1 cellular context compared by ENCODE assay signal in the genomic region with DNA sequence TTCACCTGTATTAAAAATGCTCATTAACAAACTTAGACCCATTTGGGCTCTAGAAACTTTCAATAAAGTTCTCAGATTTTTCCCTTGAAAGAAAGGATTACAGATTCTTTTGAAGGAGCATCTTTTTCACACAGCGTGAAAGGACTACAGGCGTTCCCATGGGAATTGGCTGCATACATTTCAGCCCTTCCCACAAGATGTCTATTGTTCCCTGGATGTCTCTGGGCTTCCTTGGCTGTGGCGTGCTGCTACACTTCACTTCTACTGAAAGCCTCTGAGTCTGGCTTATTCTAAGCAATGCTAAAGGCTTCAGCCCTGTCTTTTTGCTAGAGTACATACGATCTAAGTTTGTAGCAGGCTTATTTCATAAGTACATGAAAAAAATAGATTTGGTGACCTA.
TF ChIP-seq lines count a peak whose summit lies in the region.

No MANE protein-coding gene starts in this region.

TF ChIP-seq in WTC11, 78 proteins besides CTCF, POLR2A, EP300 and RAD21 (continued from another document):
- TF ChIP-seq, protein P1, sequence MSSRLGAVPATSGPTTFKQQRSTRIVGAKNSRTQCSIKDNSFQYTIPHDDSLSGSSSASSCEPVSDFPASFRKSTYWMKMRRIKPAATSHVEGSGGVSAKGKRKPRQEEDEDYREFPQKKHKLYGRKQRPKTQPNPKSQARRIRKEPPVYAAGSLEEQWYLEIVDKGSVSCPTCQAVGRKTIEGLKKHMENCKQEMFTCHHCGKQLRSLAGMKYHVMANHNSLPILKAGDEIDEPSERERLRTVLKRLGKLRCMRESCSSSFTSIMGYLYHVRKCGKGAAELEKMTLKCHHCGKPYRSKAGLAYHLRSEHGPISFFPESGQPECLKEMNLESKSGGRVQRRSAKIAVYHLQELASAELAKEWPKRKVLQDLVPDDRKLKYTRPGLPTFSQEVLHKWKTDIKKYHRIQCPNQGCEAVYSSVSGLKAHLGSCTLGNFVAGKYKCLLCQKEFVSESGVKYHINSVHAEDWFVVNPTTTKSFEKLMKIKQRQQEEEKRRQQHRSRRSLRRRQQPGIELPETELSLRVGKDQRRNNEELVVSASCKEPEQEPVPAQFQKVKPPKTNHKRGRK (CRISPR knock-in tag; IDR thresholded peaks at IDR 0.05; ENCODE audit: borderline replicate concordance) = no peak
- TF ChIP-seq PRRX2 (CRISPR knock-in tag; IDR thresholded peaks at IDR 0.05) = no peak
- TF ChIP-seq, protein P2, sequence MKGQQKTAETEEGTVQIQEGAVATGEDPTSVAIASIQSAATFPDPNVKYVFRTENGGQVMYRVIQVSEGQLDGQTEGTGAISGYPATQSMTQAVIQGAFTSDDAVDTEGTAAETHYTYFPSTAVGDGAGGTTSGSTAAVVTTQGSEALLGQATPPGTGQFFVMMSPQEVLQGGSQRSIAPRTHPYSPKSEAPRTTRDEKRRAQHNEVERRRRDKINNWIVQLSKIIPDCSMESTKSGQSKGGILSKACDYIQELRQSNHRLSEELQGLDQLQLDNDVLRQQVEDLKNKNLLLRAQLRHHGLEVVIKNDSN (CRISPR knock-in tag; IDR thresholded peaks at IDR 0.05) = no peak
- TF ChIP-seq JUN (CRISPR knock-in tag; IDR thresholded peaks at IDR 0.05) = no peak
- TF ChIP-seq NFATC4 (CRISPR knock-in tag; IDR thresholded peaks at IDR 0.05) = no peak
- TF ChIP-seq, protein P3, sequence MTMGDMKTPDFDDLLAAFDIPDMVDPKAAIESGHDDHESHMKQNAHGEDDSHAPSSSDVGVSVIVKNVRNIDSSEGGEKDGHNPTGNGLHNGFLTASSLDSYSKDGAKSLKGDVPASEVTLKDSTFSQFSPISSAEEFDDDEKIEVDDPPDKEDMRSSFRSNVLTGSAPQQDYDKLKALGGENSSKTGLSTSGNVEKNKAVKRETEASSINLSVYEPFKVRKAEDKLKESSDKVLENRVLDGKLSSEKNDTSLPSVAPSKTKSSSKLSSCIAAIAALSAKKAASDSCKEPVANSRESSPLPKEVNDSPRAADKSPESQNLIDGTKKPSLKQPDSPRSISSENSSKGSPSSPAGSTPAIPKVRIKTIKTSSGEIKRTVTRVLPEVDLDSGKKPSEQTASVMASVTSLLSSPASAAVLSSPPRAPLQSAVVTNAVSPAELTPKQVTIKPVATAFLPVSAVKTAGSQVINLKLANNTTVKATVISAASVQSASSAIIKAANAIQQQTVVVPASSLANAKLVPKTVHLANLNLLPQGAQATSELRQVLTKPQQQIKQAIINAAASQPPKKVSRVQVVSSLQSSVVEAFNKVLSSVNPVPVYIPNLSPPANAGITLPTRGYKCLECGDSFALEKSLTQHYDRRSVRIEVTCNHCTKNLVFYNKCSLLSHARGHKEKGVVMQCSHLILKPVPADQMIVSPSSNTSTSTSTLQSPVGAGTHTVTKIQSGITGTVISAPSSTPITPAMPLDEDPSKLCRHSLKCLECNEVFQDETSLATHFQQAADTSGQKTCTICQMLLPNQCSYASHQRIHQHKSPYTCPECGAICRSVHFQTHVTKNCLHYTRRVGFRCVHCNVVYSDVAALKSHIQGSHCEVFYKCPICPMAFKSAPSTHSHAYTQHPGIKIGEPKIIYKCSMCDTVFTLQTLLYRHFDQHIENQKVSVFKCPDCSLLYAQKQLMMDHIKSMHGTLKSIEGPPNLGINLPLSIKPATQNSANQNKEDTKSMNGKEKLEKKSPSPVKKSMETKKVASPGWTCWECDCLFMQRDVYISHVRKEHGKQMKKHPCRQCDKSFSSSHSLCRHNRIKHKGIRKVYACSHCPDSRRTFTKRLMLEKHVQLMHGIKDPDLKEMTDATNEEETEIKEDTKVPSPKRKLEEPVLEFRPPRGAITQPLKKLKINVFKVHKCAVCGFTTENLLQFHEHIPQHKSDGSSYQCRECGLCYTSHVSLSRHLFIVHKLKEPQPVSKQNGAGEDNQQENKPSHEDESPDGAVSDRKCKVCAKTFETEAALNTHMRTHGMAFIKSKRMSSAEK (CRISPR knock-in tag; IDR thresholded peaks at IDR 0.05; ENCODE audit: borderline replicate concordance) = no peak
- TF ChIP-seq, protein P4, sequence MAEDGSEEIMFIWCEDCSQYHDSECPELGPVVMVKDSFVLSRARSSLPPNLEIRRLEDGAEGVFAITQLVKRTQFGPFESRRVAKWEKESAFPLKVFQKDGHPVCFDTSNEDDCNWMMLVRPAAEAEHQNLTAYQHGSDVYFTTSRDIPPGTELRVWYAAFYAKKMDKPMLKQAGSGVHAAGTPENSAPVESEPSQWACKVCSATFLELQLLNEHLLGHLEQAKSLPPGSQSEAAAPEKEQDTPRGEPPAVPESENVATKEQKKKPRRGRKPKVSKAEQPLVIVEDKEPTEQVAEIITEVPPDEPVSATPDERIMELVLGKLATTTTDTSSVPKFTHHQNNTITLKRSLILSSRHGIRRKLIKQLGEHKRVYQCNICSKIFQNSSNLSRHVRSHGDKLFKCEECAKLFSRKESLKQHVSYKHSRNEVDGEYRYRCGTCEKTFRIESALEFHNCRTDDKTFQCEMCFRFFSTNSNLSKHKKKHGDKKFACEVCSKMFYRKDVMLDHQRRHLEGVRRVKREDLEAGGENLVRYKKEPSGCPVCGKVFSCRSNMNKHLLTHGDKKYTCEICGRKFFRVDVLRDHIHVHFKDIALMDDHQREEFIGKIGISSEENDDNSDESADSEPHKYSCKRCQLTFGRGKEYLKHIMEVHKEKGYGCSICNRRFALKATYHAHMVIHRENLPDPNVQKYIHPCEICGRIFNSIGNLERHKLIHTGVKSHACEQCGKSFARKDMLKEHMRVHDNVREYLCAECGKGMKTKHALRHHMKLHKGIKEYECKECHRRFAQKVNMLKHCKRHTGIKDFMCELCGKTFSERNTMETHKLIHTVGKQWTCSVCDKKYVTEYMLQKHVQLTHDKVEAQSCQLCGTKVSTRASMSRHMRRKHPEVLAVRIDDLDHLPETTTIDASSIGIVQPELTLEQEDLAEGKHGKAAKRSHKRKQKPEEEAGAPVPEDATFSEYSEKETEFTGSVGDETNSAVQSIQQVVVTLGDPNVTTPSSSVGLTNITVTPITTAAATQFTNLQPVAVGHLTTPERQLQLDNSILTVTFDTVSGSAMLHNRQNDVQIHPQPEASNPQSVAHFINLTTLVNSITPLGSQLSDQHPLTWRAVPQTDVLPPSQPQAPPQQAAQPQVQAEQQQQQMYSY (CRISPR knock-in tag; IDR thresholded peaks at IDR 0.05) = no peak
- no peak for TF ChIP-seq EMX1 (CRISPR knock-in tag; IDR thresholded peaks at IDR 0.05)
- TF ChIP-seq, protein P5, sequence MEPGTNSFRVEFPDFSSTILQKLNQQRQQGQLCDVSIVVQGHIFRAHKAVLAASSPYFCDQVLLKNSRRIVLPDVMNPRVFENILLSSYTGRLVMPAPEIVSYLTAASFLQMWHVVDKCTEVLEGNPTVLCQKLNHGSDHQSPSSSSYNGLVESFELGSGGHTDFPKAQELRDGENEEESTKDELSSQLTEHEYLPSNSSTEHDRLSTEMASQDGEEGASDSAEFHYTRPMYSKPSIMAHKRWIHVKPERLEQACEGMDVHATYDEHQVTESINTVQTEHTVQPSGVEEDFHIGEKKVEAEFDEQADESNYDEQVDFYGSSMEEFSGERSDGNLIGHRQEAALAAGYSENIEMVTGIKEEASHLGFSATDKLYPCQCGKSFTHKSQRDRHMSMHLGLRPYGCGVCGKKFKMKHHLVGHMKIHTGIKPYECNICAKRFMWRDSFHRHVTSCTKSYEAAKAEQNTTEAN (CRISPR knock-in tag; IDR thresholded peaks at IDR 0.05) = no peak
- TF ChIP-seq, protein P6, sequence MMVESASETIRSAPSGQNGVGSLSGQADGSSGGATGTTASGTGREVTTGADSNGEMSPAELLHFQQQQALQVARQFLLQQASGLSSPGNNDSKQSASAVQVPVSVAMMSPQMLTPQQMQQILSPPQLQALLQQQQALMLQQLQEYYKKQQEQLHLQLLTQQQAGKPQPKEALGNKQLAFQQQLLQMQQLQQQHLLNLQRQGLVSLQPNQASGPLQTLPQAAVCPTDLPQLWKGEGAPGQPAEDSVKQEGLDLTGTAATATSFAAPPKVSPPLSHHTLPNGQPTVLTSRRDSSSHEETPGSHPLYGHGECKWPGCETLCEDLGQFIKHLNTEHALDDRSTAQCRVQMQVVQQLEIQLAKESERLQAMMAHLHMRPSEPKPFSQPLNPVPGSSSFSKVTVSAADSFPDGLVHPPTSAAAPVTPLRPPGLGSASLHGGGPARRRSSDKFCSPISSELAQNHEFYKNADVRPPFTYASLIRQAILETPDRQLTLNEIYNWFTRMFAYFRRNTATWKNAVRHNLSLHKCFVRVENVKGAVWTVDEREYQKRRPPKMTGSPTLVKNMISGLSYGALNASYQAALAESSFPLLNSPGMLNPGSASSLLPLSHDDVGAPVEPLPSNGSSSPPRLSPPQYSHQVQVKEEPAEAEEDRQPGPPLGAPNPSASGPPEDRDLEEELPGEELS (CRISPR knock-in tag; IDR thresholded peaks at IDR 0.05) = no peak
- TF ChIP-seq ZNF219 (CRISPR knock-in tag; IDR thresholded peaks at IDR 0.05; ENCODE audit: borderline replicate concordance) = no peak
- TF ChIP-seq, protein P7, sequence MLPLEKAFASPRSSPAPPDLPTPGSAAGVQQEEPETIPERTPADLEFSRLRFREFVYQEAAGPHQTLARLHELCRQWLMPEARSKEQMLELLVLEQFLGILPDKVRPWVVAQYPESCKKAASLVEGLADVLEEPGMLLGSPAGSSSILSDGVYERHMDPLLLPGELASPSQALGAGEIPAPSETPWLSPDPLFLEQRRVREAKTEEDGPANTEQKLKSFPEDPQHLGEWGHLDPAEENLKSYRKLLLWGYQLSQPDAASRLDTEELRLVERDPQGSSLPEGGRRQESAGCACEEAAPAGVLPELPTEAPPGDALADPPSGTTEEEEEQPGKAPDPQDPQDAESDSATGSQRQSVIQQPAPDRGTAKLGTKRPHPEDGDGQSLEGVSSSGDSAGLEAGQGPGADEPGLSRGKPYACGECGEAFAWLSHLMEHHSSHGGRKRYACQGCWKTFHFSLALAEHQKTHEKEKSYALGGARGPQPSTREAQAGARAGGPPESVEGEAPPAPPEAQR (CRISPR knock-in tag; IDR thresholded peaks at IDR 0.05) = no peak
- TF ChIP-seq FOXJ3 (CRISPR knock-in tag; IDR thresholded peaks at IDR 0.05; ENCODE audit: borderline replicate concordance) = no peak
- no peak for TF ChIP-seq ZBTB21 (CRISPR knock-in tag; IDR thresholded peaks at IDR 0.05; ENCODE audit: borderline replicate concordance)
- TF ChIP-seq ELF4 (CRISPR knock-in tag; IDR thresholded peaks at IDR 0.05; ENCODE audit: low read depth) = no peak
